Comparison of ENCODE assay signal across 2 cellular contexts in genomic region chr1:40709802-40710278, GRCh38.
TF ChIP-seq lines count a peak whose summit lies in the region.

No MANE protein-coding gene starts in this region.

TF ChIP-seq in A549, 52 proteins besides CTCF, POLR2A, EP300 and RAD21:
- TF ChIP-seq EHF (CRISPR knock-in tag; IDR thresholded peaks at IDR 0.05) (no peak), TP53 (CRISPR knock-in tag; IDR thresholded peaks at IDR 0.05) (no peak), ZC3H11A (IDR thresholded peaks at IDR 0.05) (no peak), POLR2AphosphoS2 (conservative IDR thresholded peaks at IDR 0.05; ENCODE audit: low read length) (no peak), JUNB (IDR thresholded peaks at IDR 0.05) (no peak), FOSB (CRISPR knock-in tag; IDR thresholded peaks at IDR 0.05) (no peak), ZSCAN20 (CRISPR knock-in tag; IDR thresholded peaks at IDR 0.05) (no peak), HOXB13 (CRISPR knock-in tag; IDR thresholded peaks at IDR 0.05; ENCODE audit: low read depth) (no peak), KDM5A (IDR thresholded peaks at IDR 0.05) (no peak)
- TF ChIP-seq, protein P1, sequence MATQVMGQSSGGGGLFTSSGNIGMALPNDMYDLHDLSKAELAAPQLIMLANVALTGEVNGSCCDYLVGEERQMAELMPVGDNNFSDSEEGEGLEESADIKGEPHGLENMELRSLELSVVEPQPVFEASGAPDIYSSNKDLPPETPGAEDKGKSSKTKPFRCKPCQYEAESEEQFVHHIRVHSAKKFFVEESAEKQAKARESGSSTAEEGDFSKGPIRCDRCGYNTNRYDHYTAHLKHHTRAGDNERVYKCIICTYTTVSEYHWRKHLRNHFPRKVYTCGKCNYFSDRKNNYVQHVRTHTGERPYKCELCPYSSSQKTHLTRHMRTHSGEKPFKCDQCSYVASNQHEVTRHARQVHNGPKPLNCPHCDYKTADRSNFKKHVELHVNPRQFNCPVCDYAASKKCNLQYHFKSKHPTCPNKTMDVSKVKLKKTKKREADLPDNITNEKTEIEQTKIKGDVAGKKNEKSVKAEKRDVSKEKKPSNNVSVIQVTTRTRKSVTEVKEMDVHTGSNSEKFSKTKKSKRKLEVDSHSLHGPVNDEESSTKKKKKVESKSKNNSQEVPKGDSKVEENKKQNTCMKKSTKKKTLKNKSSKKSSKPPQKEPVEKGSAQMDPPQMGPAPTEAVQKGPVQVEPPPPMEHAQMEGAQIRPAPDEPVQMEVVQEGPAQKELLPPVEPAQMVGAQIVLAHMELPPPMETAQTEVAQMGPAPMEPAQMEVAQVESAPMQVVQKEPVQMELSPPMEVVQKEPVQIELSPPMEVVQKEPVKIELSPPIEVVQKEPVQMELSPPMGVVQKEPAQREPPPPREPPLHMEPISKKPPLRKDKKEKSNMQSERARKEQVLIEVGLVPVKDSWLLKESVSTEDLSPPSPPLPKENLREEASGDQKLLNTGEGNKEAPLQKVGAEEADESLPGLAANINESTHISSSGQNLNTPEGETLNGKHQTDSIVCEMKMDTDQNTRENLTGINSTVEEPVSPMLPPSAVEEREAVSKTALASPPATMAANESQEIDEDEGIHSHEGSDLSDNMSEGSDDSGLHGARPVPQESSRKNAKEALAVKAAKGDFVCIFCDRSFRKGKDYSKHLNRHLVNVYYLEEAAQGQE (IDR thresholded peaks at IDR 0.05), result no peak

TF ChIP-seq in IMR-90, 13 proteins besides CTCF, POLR2A, EP300 and RAD21:
- no peak for TF ChIP-seq RFX5 (IDR thresholded peaks at IDR 0.05; ENCODE audit: low read depth, low read length)
- TF ChIP-seq CEBPB (IDR thresholded peaks at IDR 0.05; ENCODE audit: low read depth, low read length), result no peak
- TF ChIP-seq MAFK (IDR thresholded peaks at IDR 0.05; ENCODE audit: low read depth, low read length), result no peak
- TF ChIP-seq CHD1 (IDR thresholded peaks at IDR 0.05; ENCODE audit: low read depth, low read length), result no peak
- TF ChIP-seq MAZ (IDR thresholded peaks at IDR 0.05; ENCODE audit: borderline replicate concordance, low read depth, low read length), result no peak
- TF ChIP-seq SMC3 (IDR thresholded peaks at IDR 0.05; ENCODE audit: low read depth, low read length), result no peak
- no peak for TF ChIP-seq RCOR1 (IDR thresholded peaks at IDR 0.05; ENCODE audit: insufficient replicate concordance, low read length)
- TF ChIP-seq FOS (IDR thresholded peaks at IDR 0.05; ENCODE audit: low read depth, low read length), result no peak
- TF ChIP-seq BHLHE40 (IDR thresholded peaks at IDR 0.05; ENCODE audit: low read depth, low read length), result no peak
- TF ChIP-seq USF2 (IDR thresholded peaks at IDR 0.05; ENCODE audit: low read depth, low read length), result no peak
- TF ChIP-seq, protein P2, sequence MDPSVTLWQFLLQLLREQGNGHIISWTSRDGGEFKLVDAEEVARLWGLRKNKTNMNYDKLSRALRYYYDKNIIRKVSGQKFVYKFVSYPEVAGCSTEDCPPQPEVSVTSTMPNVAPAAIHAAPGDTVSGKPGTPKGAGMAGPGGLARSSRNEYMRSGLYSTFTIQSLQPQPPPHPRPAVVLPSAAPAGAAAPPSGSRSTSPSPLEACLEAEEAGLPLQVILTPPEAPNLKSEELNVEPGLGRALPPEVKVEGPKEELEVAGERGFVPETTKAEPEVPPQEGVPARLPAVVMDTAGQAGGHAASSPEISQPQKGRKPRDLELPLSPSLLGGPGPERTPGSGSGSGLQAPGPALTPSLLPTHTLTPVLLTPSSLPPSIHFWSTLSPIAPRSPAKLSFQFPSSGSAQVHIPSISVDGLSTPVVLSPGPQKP (IDR thresholded peaks at IDR 0.05; ENCODE audit: borderline replicate concordance, low read depth, low read length), result no peak
- no peak for TF ChIP-seq NFE2L2 (IDR thresholded peaks at IDR 0.05; ENCODE audit: low read depth, low read length)
- no peak for TF ChIP-seq MXI1 (IDR thresholded peaks at IDR 0.05; ENCODE audit: borderline replicate concordance, low read depth, low read length)
